ENCODE assay signal across 22 cellular contexts in the genomic region with DNA sequence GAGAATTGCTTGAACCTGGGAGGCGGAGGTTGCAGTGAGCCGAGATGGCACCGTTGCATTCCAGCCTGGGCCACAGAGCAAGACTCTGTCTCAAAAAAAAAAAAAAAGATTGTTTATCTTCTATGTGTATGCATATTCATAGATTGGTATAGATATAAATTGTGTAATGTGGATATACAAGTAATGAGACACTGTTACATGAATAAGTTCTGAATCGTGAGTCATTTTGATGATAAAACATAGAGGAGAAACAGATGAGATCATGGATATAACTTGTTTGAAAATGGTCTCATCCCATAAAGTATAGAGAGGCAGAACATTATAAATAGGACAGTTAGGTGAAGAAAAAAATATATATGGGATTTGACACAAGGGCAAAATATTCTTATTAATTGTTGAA.
"Had no signal": no experiment of that assay in that cellular context is flagged by ENCODE, and none has a peak within 500 bp of the region (broad histone marks: within the 10 kb centered on the region; RNA-seq: fewer than 3 reads in every experiment).

No MANE protein-coding gene starts in this region.

- H3K4me1 Mint-ChIP-seq: nephron had no signal

- H3K4me3 ChIP-seq: adrenal gland, cardiac muscle cell, colonic mucosa, dorsolateral prefrontal cortex, esophagus muscularis mucosa, ovary, prostate gland, spleen, thyroid gland, upper lobe of right lung had no signal

- H3K36me3 Mint-ChIP-seq: activated naive CD4-positive, alpha-beta T cell treated with anti-CD3 and anti-CD28 coated beads, Interleukin-2, amount 50 U/mL, for 72 hours had no signal

- H3K27ac Mint-ChIP-seq: activated naive CD4-positive, alpha-beta T cell treated with anti-CD3 and anti-CD28 coated beads, Interleukin-2, amount 50 U/mL, for 72 hours; effector memory CD8-positive, alpha-beta T cell; nephron; stimulated activated naive CD8-positive, alpha-beta T cell treated with anti-CD3 and anti-CD28 coated beads, Interleukin-15, Interleukin-2, amounts not matched to agents 100 ng/mL and 50 ng/mL, for 24 hours had no signal

- ATAC-seq: activated naive CD4-positive, alpha-beta T cell treated with anti-CD3 and anti-CD28 coated beads, Interleukin-2, amount 50 U/mL, for 72 hours; effector memory CD8-positive, alpha-beta T cell; upper lobe of right lung had no signal

- H3K4me3 Mint-ChIP-seq: effector memory CD8-positive, alpha-beta T cell; nephron; stimulated activated naive CD8-positive, alpha-beta T cell treated with anti-CD3 and anti-CD28 coated beads, Interleukin-15, Interleukin-2, amounts not matched to agents 100 ng/mL and 50 ng/mL, for 24 hours had no signal

- H3K4me1 ChIP-seq: adrenal gland, colonic mucosa, esophagus muscularis mucosa, prostate gland, spleen, thyroid gland, upper lobe of right lung had no signal

- H3K9me3 Mint-ChIP-seq: activated naive CD4-positive, alpha-beta T cell treated with anti-CD3 and anti-CD28 coated beads, Interleukin-2, amount 50 U/mL, for 72 hours; stimulated activated naive CD8-positive, alpha-beta T cell treated with anti-CD3 and anti-CD28 coated beads, Interleukin-15, Interleukin-2, amounts not matched to agents 100 ng/mL and 50 ng/mL, for 24 hours had no signal

- H3K27me3 ChIP-seq: cardiac muscle cell, colonic mucosa, esophagus muscularis mucosa, neutrophil, ovary, spleen, thyroid gland, upper lobe of right lung had no signal

- H3K27me3 Mint-ChIP-seq: effector memory CD8-positive, alpha-beta T cell; stimulated activated naive CD8-positive, alpha-beta T cell treated with anti-CD3 and anti-CD28 coated beads, Interleukin-15, Interleukin-2, amounts not matched to agents 100 ng/mL and 50 ng/mL, for 24 hours had no signal

- DNase-seq: activated CD4-positive, alpha-beta T cell treated with anti-CD3 and anti-CD28 coated beads for 1 hour; activated T-cell treated with anti-CD3 and anti-CD28 coated beads, Interleukin-2, amount 50 U/mL, for 1 hour; adrenal gland; colonic mucosa; dorsolateral prefrontal cortex; effector memory CD8-positive, alpha-beta T cell; foreskin melanocyte; mesenchymal stem cell; ovary; spleen; stimulated activated CD4-positive, alpha-beta T cell treated with anti-CD3 and anti-CD28 coated beads, Interleukin-4, amount 100 ng/mL, for 4 hours; substantia nigra; T-helper 9 cell; thyroid gland; upper lobe of right lung had no signal

- H3K27ac ChIP-seq: adrenal gland, cardiac muscle cell, colonic mucosa, dorsolateral prefrontal cortex, esophagus muscularis mucosa, neutrophil, ovary, prostate gland, spleen, thyroid gland, upper lobe of right lung had no signal

- H3K9me3 ChIP-seq: adrenal gland, colonic mucosa, esophagus muscularis mucosa, neutrophil, ovary, prostate gland, spleen, thyroid gland, upper lobe of right lung had no signal

- H3K36me3 ChIP-seq: adrenal gland, cardiac muscle cell, colonic mucosa, esophagus muscularis mucosa, neutrophil, ovary, prostate gland, spleen, thyroid gland, upper lobe of right lung had no signal
